In the genomic region with DNA sequence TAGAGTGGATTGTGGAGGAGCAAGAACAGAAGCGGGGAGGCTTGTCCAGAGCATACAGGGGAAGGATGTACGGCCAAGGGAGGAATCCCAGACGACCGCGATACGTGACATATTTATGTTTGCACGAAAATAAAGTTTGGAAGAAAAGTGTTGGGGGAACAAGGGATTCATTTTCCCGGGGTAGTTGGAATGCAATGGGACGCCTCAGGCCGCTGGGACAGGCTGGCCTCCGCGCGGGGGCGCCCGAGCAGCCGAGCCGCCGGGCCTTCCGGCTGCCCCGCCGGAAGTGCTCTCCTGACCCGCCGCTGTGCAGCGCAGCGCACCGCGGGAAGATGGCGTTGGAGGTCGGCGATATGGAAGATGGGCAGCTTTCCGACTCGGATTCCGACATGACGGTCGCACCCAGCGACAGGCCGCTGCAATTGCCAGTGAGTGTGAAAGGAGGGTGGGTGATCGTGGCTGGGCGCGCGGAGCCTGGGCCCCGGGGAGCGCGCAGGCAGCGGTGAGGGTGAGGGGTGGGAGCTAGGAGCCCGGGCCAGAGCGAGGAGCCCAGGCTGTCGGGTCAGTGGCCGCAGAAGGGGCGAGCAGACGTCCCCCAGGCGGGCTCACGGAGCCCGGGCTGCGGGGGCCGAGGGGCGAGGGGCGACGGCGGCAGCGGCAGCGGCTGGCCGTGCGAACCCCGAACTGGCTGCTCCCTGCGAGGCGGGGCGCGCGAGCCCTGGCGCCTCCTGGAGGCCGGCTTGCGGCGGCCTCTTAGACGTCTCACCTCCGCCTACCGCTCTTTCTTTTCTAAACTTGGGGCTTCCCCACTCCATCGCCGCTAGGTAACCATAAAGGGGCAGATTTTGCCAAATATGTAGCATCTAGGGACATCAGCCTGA, we compare ENCODE assay signal across 8 cellular contexts. TPM values are rescaled to one million over a fixed set of nuclear protein-coding genes. Genes with fewer than 3 reads are reported as not detected.
DNase-seq lines count a peak whose midpoint lies in the region; ATAC-seq and TF ChIP-seq lines count a peak whose summit lies in the region.

A gene with protein sequence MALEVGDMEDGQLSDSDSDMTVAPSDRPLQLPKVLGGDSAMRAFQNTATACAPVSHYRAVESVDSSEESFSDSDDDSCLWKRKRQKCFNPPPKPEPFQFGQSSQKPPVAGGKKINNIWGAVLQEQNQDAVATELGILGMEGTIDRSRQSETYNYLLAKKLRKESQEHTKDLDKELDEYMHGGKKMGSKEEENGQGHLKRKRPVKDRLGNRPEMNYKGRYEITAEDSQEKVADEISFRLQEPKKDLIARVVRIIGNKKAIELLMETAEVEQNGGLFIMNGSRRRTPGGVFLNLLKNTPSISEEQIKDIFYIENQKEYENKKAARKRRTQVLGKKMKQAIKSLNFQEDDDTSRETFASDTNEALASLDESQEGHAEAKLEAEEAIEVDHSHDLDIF (plus strand): TSS at position 317 of the 881 bp plus-strand sequence. CDS start 16 bp downstream, at position 333.

- peak; percentile 93 for ATAC-seq in GM21786 (IDR thresholded peaks at IDR 0.05; ENCODE audit: unreplicated experiment)

- CTCF ChIA-PET in activated naive CD4-positive, alpha-beta T cell treated with anti-CD3 and anti-CD28 coated beads, Interleukin-2, amount 10 ng/mL, durations not matched to agents 7 days and 5 days (lab: Charles Lee): interaction anchor here (1.0 to 2.2 kb wide), 9 partner anchors 9 to 266 kb away, joined by 3 to 6 read pairs (median 4); no protein-coding TSS in a partner anchor

- H3K9me3 ChIP-seq in KOPT-K1 (ENCODE audit: insufficient read depth, low read length, poor library complexity, severe bottlenecking) (peaks cover 9% of the 10 kb centered on the region), thymus (ENCODE audit: control insufficient read depth) (no peaks in the 10 kb centered on the region)

- WGBS in thymus: 4% methylated on average over 79 of the region's 79 CpGs

- peak; percentile 68 for TF ChIP-seq CTCF in osteocyte (IDR thresholded peaks at IDR 0.05)

- H3K27me3 ChIP-seq in thymus (ENCODE audit: control insufficient read depth, insufficient read depth): no peaks in the 10 kb centered on the region

- DNase-seq in ELR (ENCODE audit: low read depth): peak; percentile 86
- DNase-seq in SK-N-DZ (ENCODE audit: low spot score): peak; percentile 80
- DNase-seq in activated naive CD4-positive, alpha-beta T cell treated with anti-CD3 and anti-CD28 coated beads, Interleukin-2, amount 10 ng/mL, durations not matched to agents 7 days and 5 days: peak; percentile 77
- DNase-seq in glomerular endothelial cell (ENCODE audit: extremely low read depth, low read depth, low spot score): no peak
- DNase-seq in osteocyte (ENCODE audit: extremely low spot score, unreplicated experiment): peak; percentile 94

- H3K36me3 ChIP-seq in KOPT-K1 (ENCODE audit: insufficient read depth, low read length) (peaks cover 28% of the 10 kb centered on the region), thymus (ENCODE audit: control insufficient read depth, insufficient read depth) (peaks cover 19% of the 10 kb centered on the region)

- H3K4me3 Mint-ChIP-seq in activated naive CD4-positive, alpha-beta T cell treated with anti-CD3 and anti-CD28 coated beads, Interleukin-2, amount 10 ng/mL, durations not matched to agents 7 days and 5 days: peak within 1 kb of the TSS; percentile 85
- peak within 1 kb of the TSS; percentile 97 for H3K4me3 Mint-ChIP-seq in osteocyte (ENCODE audit: unreplicated experiment)

- peaks cover 2% of the 10 kb centered on the region for H3K4me1 ChIP-seq in thymus (ENCODE audit: control insufficient read depth, insufficient read depth, low read length)

- H3K27ac ChIP-seq in KOPT-K1 (ENCODE audit: low read depth, low read length, poor library complexity, severe bottlenecking) (peak within 1 kb of the TSS; percentile 76), thymus (ENCODE audit: low read depth) (peak within 1 kb of the TSS; percentile 85)

- peaks cover 15% of the 10 kb centered on the region for H3K36me3 Mint-ChIP-seq in activated naive CD4-positive, alpha-beta T cell treated with anti-CD3 and anti-CD28 coated beads, Interleukin-2, amount 10 ng/mL, durations not matched to agents 7 days and 5 days
- peaks cover 17% of the 10 kb centered on the region for H3K36me3 Mint-ChIP-seq in osteocyte (ENCODE audit: unreplicated experiment)

- H3K27me3 Mint-ChIP-seq in activated naive CD4-positive, alpha-beta T cell treated with anti-CD3 and anti-CD28 coated beads, Interleukin-2, amount 10 ng/mL, durations not matched to agents 7 days and 5 days: peaks cover 10% of the 10 kb centered on the region
- H3K27me3 Mint-ChIP-seq in osteocyte (ENCODE audit: unreplicated experiment): no peaks in the 10 kb centered on the region

- no peaks in the 10 kb centered on the region for H3K9me3 Mint-ChIP-seq in activated naive CD4-positive, alpha-beta T cell treated with anti-CD3 and anti-CD28 coated beads, Interleukin-2, amount 10 ng/mL, durations not matched to agents 7 days and 5 days
- no peaks in the 10 kb centered on the region for H3K9me3 Mint-ChIP-seq in osteocyte (ENCODE audit: unreplicated experiment)

- peaks cover 31% of the 10 kb centered on the region for H3K4me1 Mint-ChIP-seq in activated naive CD4-positive, alpha-beta T cell treated with anti-CD3 and anti-CD28 coated beads, Interleukin-2, amount 10 ng/mL, durations not matched to agents 7 days and 5 days
- H3K4me1 Mint-ChIP-seq in osteocyte (ENCODE audit: unreplicated experiment): peaks cover 33% of the 10 kb centered on the region

- peak within 1 kb of the TSS; percentile 81 for H3K4me3 ChIP-seq in thymus (ENCODE audit: low read length)

- H3K27ac Mint-ChIP-seq in activated naive CD4-positive, alpha-beta T cell treated with anti-CD3 and anti-CD28 coated beads, Interleukin-2, amount 10 ng/mL, durations not matched to agents 7 days and 5 days: peak within 1 kb of the TSS; percentile 92
- H3K27ac Mint-ChIP-seq in osteocyte (ENCODE audit: unreplicated experiment): peak within 1 kb of the TSS; percentile 91

RNA-seq across cellular contexts. Expression of the gene that starts here (rescaled TPM):
- polyA plus RNA-seq in SK-N-DZ (2014; cell fraction: cytosol; rRNA removed): 14.2 and 30.8 TPM in 2 replicates
- 7.9 and 14.9 TPM in 2 replicates for polyA plus RNA-seq in SK-N-DZ (2014; cell fraction: nucleus; rRNA removed)
- total RNA-seq in glomerular endothelial cell (27.1 and 43.6 TPM in 2 replicates), osteocyte (43.4 and 51.1 TPM in 2 replicates)
- polyA plus RNA-seq in thymus: 28.2 TPM
